In the genomic region with DNA sequence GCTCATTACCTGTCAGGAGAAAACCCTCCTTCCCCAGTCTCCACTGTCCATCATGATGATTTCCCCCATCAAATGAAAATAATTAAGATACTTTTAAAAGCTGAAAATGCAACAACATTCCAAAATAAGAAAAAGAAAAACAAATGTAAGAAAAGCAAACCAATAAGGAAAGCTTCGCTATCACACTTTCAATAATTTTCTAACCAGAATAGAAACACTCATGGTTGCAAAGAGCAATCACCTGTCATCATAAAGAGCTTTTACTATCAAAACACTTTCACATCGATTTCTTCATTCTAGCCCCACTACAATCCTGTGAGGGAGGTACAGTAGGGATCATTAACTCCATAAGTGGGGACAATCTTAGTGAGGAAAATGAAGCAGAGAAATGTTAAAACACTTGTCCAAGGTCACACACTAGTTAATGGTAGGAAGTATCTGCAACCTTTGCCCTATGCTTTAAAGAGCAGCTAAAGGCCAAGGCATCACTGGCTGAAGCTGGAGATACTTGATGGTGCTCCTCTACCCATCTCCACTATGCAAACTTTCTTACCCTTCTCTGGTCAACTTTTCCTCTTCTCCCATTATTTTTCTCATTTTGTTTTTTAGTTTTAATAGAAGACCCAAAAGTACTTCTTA, we compare ENCODE assay signal across 13 cellular contexts. TPM values are rescaled to one million over a fixed set of nuclear protein-coding genes. Genes with fewer than 3 reads are reported as not detected.
DNase-seq lines count a peak whose midpoint lies in the region; ATAC-seq and TF ChIP-seq lines count a peak whose summit lies in the region.
"Had no signal": no experiment of that assay in that cellular context is flagged by ENCODE, and none has a peak within 500 bp of the region (broad histone marks: within the 10 kb centered on the region; RNA-seq: fewer than 3 reads in every experiment).

No MANE protein-coding gene starts in this region.

- H4K20me1 ChIP-seq in BLaER1: peaks cover 69% of the 10 kb centered on the region
- H4K20me1 ChIP-seq in GM23248 (ENCODE audit: insufficient read depth): no peaks in the 10 kb centered on the region

- H3K27ac ChIP-seq in BLaER1 (no peak overlapping the region), GM23248 (no peak overlapping the region)
- H3K27ac ChIP-seq: gastroesophageal sphincter, Peyer's patch, uterus had no signal

- CTCF ChIA-PET in T-cell (lab: Charles Lee): interaction anchor here in 1 of 2 donors (0.7 to 1.3 kb wide), 2 partner anchors 88 to 236 kb away, joined by 3 to 4 read pairs; partner anchors contain the start of gene MRPL11

- TF ChIP-seq CTCF in mesothelial cell of epicardium (IDR thresholded peaks at IDR 0.05; ENCODE audit: unreplicated experiment): no peak

- peaks cover 72% of the 10 kb centered on the region for H3K79me2 ChIP-seq in GM23248 (ENCODE audit: insufficient read depth)

- H3K9me3 Mint-ChIP-seq in T-cell: no peaks in the 10 kb centered on the region
- no peaks in the 10 kb centered on the region for H3K9me3 Mint-ChIP-seq in mesothelial cell of epicardium

- H3K9ac ChIP-seq in BLaER1 (peak overlapping the region; percentile 71; the same call in 1 of the 2 replicates), GM23248 (no peak overlapping the region)

- H3K4me3 Mint-ChIP-seq in T-cell (peak overlapping the region in 1 of 3 donors; percentile 90), mesothelial cell of epicardium (peak overlapping the region; percentile 36)

- no peaks in the 10 kb centered on the region for H3K9me2 ChIP-seq in GM23248 (ENCODE audit: insufficient read depth)

- H3K4me3 ChIP-seq in BLaER1: peak overlapping the region; percentile 72; the same call in 1 of the 2 replicates
- peak overlapping the region; percentile 78; the same call in 1 of the 2 replicates for H3K4me3 ChIP-seq in GM23248
- H3K4me3 ChIP-seq: gastroesophageal sphincter, left lung, Peyer's patch, uterus had no signal

- WGBS in GM23248 (ENCODE audit: low coverage in 1 of 2, low lambda C conversion rate in 2 of 2, missing lambda C conversion rate in 2 of 2), 2 experiments: 68 to 70% methylated on average over 2 of the region's 2 CpGs

- POLR2A ChIA-PET in T-cell (lab: Charles Lee): interaction anchor here in 1 of 2 donors (0.7 kb wide), 1 partner anchor 56 kb away, joined by 5 read pairs; no protein-coding TSS in a partner anchor

- H3K27me3 Mint-ChIP-seq in T-cell: no peaks in the 10 kb centered on the region
- no peaks in the 10 kb centered on the region for H3K27me3 Mint-ChIP-seq in mesothelial cell of epicardium (ENCODE audit: low read depth)

- in situ Hi-C loops in GM23248 (cut with MboI): no loop called here

- no peak for DNase-seq in GM23248
- DNase-seq in T-cell: no peak
- no peak for DNase-seq in mesothelial cell of epicardium (ENCODE audit: low spot score in 2 of 2, unreplicated experiment in 2 of 2)
- no peak for DNase-seq in DMS114 treated with DMSO at 0.1 percent for 48 hours (lab: John Stamatoyannopoulos, UW; ENCODE audit: unreplicated experiment)
- DNase-seq in SIG-M5 (lab: John Stamatoyannopoulos, UW): no peak
- DNase-seq: left lung, NCI-H1092 treated with DMSO at 0.1 percent for 48 hours, uterus had no signal

- H3K4me2 ChIP-seq in BLaER1 (peak overlapping the region; percentile 98), GM23248 (ENCODE audit: unreplicated experiment) (no peak overlapping the region)

- no peaks in the 10 kb centered on the region for H3K27me3 ChIP-seq in BLaER1
- no peaks in the 10 kb centered on the region for H3K27me3 ChIP-seq in GM23248 (replicated peaks; ENCODE audit: insufficient read depth)
- H3K27me3 ChIP-seq: gastroesophageal sphincter, left lung, Peyer's patch, uterus had no signal

- H3K4me1 ChIP-seq in BLaER1: peaks cover 52% of the 10 kb centered on the region
- peaks cover 17% of the 10 kb centered on the region for H3K4me1 ChIP-seq in GM23248 (ENCODE audit: insufficient read depth)
- H3K4me1 ChIP-seq: uterus had no signal

- H3K36me3 Mint-ChIP-seq in T-cell (no peaks in the 10 kb centered on the region), mesothelial cell of epicardium (peaks cover 5% of the 10 kb centered on the region)

- H3K36me3 ChIP-seq in BLaER1 (peaks cover 32% of the 10 kb centered on the region; the same call in 1 of the 2 replicates), GM23248 (ENCODE audit: low read depth) (0 out of 2 replicates have a peak, but pooled peaks cover 5% of the 10 kb centered on the region)
- H3K36me3 ChIP-seq: gastroesophageal sphincter, left lung, Peyer's patch, uterus had no signal

- no peaks in the 10 kb centered on the region for H3K9me3 ChIP-seq in BLaER1
- H3K9me3 ChIP-seq in GM23248 (ENCODE audit: low read depth): no peaks in the 10 kb centered on the region
- H3K9me3 ChIP-seq: gastroesophageal sphincter, left lung, Peyer's patch, uterus had no signal

- no peak overlapping the region for H2AFZ ChIP-seq in GM23248

- H3K4me1 Mint-ChIP-seq in T-cell: peaks cover 51 to 57% (median 51%) of the 10 kb centered on the region in 3 donors
- H3K4me1 Mint-ChIP-seq in mesothelial cell of epicardium: peaks cover 33% of the 10 kb centered on the region

- ATAC-seq in T-cell (replicated peaks in 1 of 4) (no peak), HG02588 (IDR thresholded peaks at IDR 0.05; ENCODE audit: unreplicated experiment) (no peak), GM19035 (IDR thresholded peaks at IDR 0.05; ENCODE audit: unreplicated experiment) (no peak)
- ATAC-seq: gastroesophageal sphincter, left lung had no signal

- peak overlapping the region; percentile 62 to 66 for H3K27ac Mint-ChIP-seq in T-cell
- peak overlapping the region; percentile 66 for H3K27ac Mint-ChIP-seq in mesothelial cell of epicardium

- peaks cover 28% of the 10 kb centered on the region for H3F3A ChIP-seq in GM23248 (ENCODE audit: insufficient read depth)

RNA-seq across cellular contexts. Expression of gene RBM4B, which starts 2.6 kb away (rescaled TPM):
- total RNA-seq in GM23248 (2014; rRNA removed; shearing (Covaris generic)): 18.5 and 22.9 TPM in 2 replicates
- polyA plus RNA-seq in GM23248 (2016; fragmentation: Nextera tagmentation; extraction: Ambion mirVana): 23.2 and 23.4 TPM in 2 replicates
- total RNA-seq in T-cell (10 to 100 TPM in 4 of 5 donors, 1 to 10 TPM in 1; 9.1 to 26.2 (median 20.2) TPM), mesothelial cell of epicardium (38.7 to 40.7 TPM (median 39.6 TPM) in 3 replicates)

RNA-seq across cellular contexts. Expression of gene RBM4, which starts 36.6 kb away (rescaled TPM):
- total RNA-seq in GM23248 (2014; rRNA removed; shearing (Covaris generic)): 79.0 and 81.4 TPM in 2 replicates
- 121 and 125 TPM in 2 replicates for polyA plus RNA-seq in GM23248 (2016; fragmentation: Nextera tagmentation; extraction: Ambion mirVana)
- total RNA-seq in T-cell (100 to 1,000 TPM; 163 to 233 (median 181) TPM), mesothelial cell of epicardium (240 to 248 TPM (median 242 TPM) in 3 replicates)

RNA-seq across cellular contexts. Expression of gene SPTBN2, which starts 53.9 kb away (rescaled TPM):
- 0.13 and 0.22 TPM in 2 replicates for total RNA-seq in GM23248 (2014; rRNA removed; shearing (Covaris generic))
- 0.13 TPM in 1 of 2 replicates, not detected in the other for polyA plus RNA-seq in GM23248 (2016; fragmentation: Nextera tagmentation; extraction: Ambion mirVana)
- 1 to 10 TPM in 1 of 5 donors, under 1 TPM in 3, not detected in 1; 0.13 to 1.1 (median 0.60) TPM for total RNA-seq in T-cell
- total RNA-seq in mesothelial cell of epicardium: 62.0 to 63.4 TPM (median 62.4 TPM) in 3 replicates

RNA-seq across cellular contexts. Expression of gene RBM14, which starts 58.7 kb away (rescaled TPM):
- 23.5 and 28.4 TPM in 2 replicates for total RNA-seq in GM23248 (2014; rRNA removed; shearing (Covaris generic))
- 40.6 and 42.6 TPM in 2 replicates for polyA plus RNA-seq in GM23248 (2016; fragmentation: Nextera tagmentation; extraction: Ambion mirVana)
- 100 to 1,000 TPM; 176 to 382 (median 191) TPM for total RNA-seq in T-cell
- total RNA-seq in mesothelial cell of epicardium: 126 to 135 TPM (median 128 TPM) in 3 replicates

Comparison
In these comparisons a context has a peak if more than half of its experiments do, and no peak if none do; other contexts are left out.
1. RNA of gene SPTBN2, which starts 53.9 kb away (total RNA-seq): 62.0 to 63.4 TPM in mesothelial cell of epicardium; 0.13 to 1.1 TPM in T-cell and 0.13 to 0.22 TPM in GM23248; every median in the first group is over 10 times any median in the second.